Comparison of ENCODE assay signal across 8 cellular contexts in genomic region chr4:113355550-113356371, GRCh38.
DNase-seq lines count a peak whose midpoint lies in the region; ATAC-seq and TF ChIP-seq lines count a peak whose summit lies in the region.

No MANE protein-coding gene starts in this region.

- H3K4me1 ChIP-seq in mesodermal cell (ENCODE audit: control insufficient read depth, insufficient read depth, low read length, poor library complexity, severe bottlenecking), result peaks cover 8% of the 10 kb centered on the region

- H3K36me3 ChIP-seq in mesodermal cell (ENCODE audit: control insufficient read depth, insufficient read depth, low read length), result peaks cover 13% of the 10 kb centered on the region

- peaks cover 27% of the 10 kb centered on the region for H3K4me1 Mint-ChIP-seq in CD4-positive, alpha-beta T cell (ENCODE audit: low read depth)
- H3K4me1 Mint-ChIP-seq in stimulated activated naive CD8-positive, alpha-beta T cell treated with anti-CD3 and anti-CD28 coated beads, Interleukin-15, Interleukin-2, amounts not matched to agents 100 ng/mL and 50 ng/mL, for 24 hours (ENCODE audit: low read depth), result peaks cover 43% of the 10 kb centered on the region

- peak overlapping the region; percentile 63 for H3K27ac Mint-ChIP-seq in CD4-positive, alpha-beta T cell
- peak overlapping the region; percentile 95 for H3K27ac Mint-ChIP-seq in stimulated activated naive CD8-positive, alpha-beta T cell treated with anti-CD3 and anti-CD28 coated beads, Interleukin-15, Interleukin-2, amounts not matched to agents 100 ng/mL and 50 ng/mL, for 24 hours

- peak; percentile 15 to 56 (median 40) for DNase-seq in CD4-positive, alpha-beta T cell
- DNase-seq in T1000 (lab: John Stamatoyannopoulos, UW) (peak; percentile 82), astrocyte of the hippocampus (ENCODE audit: low read depth, low spot score) (peak; percentile 89), retina (no peak)

- CTCF ChIA-PET in CD4-positive, alpha-beta T cell (lab: Charles Lee), result no interaction called here

- no peaks in the 10 kb centered on the region for H3K9me3 ChIP-seq in CD4-positive, alpha-beta T cell (ENCODE audit: control insufficient read depth, low read length)
- H3K9me3 ChIP-seq in mesodermal cell (ENCODE audit: control insufficient read depth, low read length), result no peaks in the 10 kb centered on the region

- ATAC-seq in CD4-positive, alpha-beta T cell (ENCODE audit: poor library complexity), result peak; percentile 88
- ATAC-seq in GM19455 (IDR thresholded peaks at IDR 0.05; ENCODE audit: unreplicated experiment), result peak; percentile 98
- ATAC-seq in HG03520 (IDR thresholded peaks at IDR 0.05; ENCODE audit: unreplicated experiment), result peak; percentile 98

- H3K27me3 Mint-ChIP-seq in CD4-positive, alpha-beta T cell, result peaks cover 5% of the 10 kb centered on the region
- H3K27me3 Mint-ChIP-seq in stimulated activated naive CD8-positive, alpha-beta T cell treated with anti-CD3 and anti-CD28 coated beads, Interleukin-15, Interleukin-2, amounts not matched to agents 100 ng/mL and 50 ng/mL, for 24 hours, result peaks cover 66% of the 10 kb centered on the region

- H3K27me3 ChIP-seq in CD4-positive, alpha-beta T cell (ENCODE audit: control insufficient read depth, insufficient read depth, low read length), result no peaks in the 10 kb centered on the region

- H3K4me3 Mint-ChIP-seq in CD4-positive, alpha-beta T cell, result peak overlapping the region; percentile 70
- H3K4me3 Mint-ChIP-seq in stimulated activated naive CD8-positive, alpha-beta T cell treated with anti-CD3 and anti-CD28 coated beads, Interleukin-15, Interleukin-2, amounts not matched to agents 100 ng/mL and 50 ng/mL, for 24 hours, result peak overlapping the region; percentile 47

- POLR2A ChIA-PET in CD4-positive, alpha-beta T cell (lab: Charles Lee), result interaction anchor here (0.6 kb wide), 1 partner anchor 182 kb away, joined by 3 read pairs; no protein-coding TSS in a partner anchor

- WGBS in mesodermal cell (ENCODE audit: insufficient coverage in 2 of 2), 2 experiments, result 88 to 94% methylated on average over 8 to 9 of the region's 13 CpGs

- intact Hi-C loops in CD4-positive, alpha-beta T cell (cut with DNase I, micrococcal nuclease), result no loop called here

- no peak overlapping the region for H3K27ac ChIP-seq in CD4-positive, alpha-beta T cell (ENCODE audit: low read depth, low read length)
- H3K27ac ChIP-seq in mesodermal cell (ENCODE audit: low read depth, low read length, severe bottlenecking), result peak overlapping the region; percentile 55

- no peak for TF ChIP-seq CTCF in CD4-positive, alpha-beta T cell (IDR thresholded peaks at IDR 0.05)

- H3K4me3 ChIP-seq in mesodermal cell (ENCODE audit: extremely low read depth, insufficient read depth, low read length, poor library complexity, severe bottlenecking), result no peak overlapping the region

- H3K36me3 Mint-ChIP-seq in CD4-positive, alpha-beta T cell (ENCODE audit: low read depth), result no peaks in the 10 kb centered on the region
- peaks cover 16% of the 10 kb centered on the region for H3K36me3 Mint-ChIP-seq in stimulated activated naive CD8-positive, alpha-beta T cell treated with anti-CD3 and anti-CD28 coated beads, Interleukin-15, Interleukin-2, amounts not matched to agents 100 ng/mL and 50 ng/mL, for 24 hours (ENCODE audit: low read depth)

- no peaks in the 10 kb centered on the region for H3K9me3 Mint-ChIP-seq in CD4-positive, alpha-beta T cell
- H3K9me3 Mint-ChIP-seq in stimulated activated naive CD8-positive, alpha-beta T cell treated with anti-CD3 and anti-CD28 coated beads, Interleukin-15, Interleukin-2, amounts not matched to agents 100 ng/mL and 50 ng/mL, for 24 hours, result peaks cover 41% of the 10 kb centered on the region
